8 cellular contexts compared by ENCODE assay signal in the genomic region with DNA sequence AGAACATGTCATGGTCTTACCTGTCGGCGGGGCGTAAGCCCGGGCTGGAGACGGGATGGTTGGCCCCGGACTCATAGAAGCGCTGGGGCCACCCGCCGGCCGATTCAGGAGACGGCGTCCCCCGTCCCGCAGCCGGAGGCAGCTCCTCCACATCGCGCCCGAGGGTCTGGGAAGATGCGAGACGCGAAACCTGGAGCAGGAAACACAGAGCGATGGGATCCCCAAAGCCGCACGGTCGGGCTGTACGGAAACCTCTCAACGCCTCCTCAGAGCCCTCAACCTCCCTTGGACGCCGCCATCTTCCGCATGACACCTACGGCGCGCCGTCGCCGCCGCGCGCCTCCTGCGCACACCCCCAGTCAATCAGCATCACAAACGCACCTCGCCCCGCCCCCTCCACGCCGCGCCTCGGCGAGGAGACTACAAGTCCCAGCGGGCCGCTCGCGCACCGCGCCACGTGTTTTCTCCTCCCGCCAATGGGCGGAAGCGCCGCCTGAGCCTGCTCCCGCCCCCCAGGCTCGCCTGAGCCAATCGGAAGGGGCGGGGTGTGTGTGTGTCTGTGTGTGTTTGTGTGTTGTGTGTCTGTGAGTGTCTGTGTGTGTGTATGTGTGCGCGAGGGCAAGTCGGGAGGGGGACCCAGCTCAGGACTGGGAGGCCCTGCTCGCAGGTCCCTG. TPM values are rescaled to one million over a fixed set of nuclear protein-coding genes. Genes with fewer than 3 reads are reported as not detected.
DNase-seq lines count a peak whose midpoint lies in the region; ATAC-seq and TF ChIP-seq lines count a peak whose summit lies in the region.

A gene (minus strand): TSS at position 308 of the 674 bp plus-strand sequence. CDS start 155 bp downstream, at position 153.
A gene (plus strand): TSS at position 548 of the 674 bp plus-strand sequence. CDS start 57 bp downstream, at position 605.

- peaks cover 49% of the 10 kb centered on the region for H3K4me1 Mint-ChIP-seq in activated CD4-positive, alpha-beta T cell treated with anti-CD3 and anti-CD28 coated beads for 36 hours

- POLR2A ChIA-PET in BJ (lab: Charles Lee): no interaction called here
- POLR2A ChIA-PET in activated CD4-positive, alpha-beta T cell treated with anti-CD3 and anti-CD28 coated beads for 36 hours (lab: Charles Lee): no interaction called here

- CTCF ChIA-PET in BJ (lab: Yijun Ruan, JAX): interaction anchor here (1.2 to 1.9 kb wide), 2 partner anchors 120 to 148 kb away, joined by 4 to 12 read pairs; no protein-coding TSS in a partner anchor
- CTCF ChIA-PET in activated CD4-positive, alpha-beta T cell treated with anti-CD3 and anti-CD28 coated beads for 36 hours (lab: Charles Lee): interaction anchor here (0.7 to 1.1 kb wide), 2 partner anchors 151 to 674 kb away, joined by 3 read pairs; no protein-coding TSS in a partner anchor

- H3K36me3 Mint-ChIP-seq in activated CD4-positive, alpha-beta T cell treated with anti-CD3 and anti-CD28 coated beads for 36 hours (ENCODE audit: low read depth): peaks cover 9% of the 10 kb centered on the region

- H3K4me3 Mint-ChIP-seq in activated CD4-positive, alpha-beta T cell treated with anti-CD3 and anti-CD28 coated beads for 36 hours: peak within 1 kb of the TSS; percentile 91

- DNase-seq in BJ (ENCODE audit: low read depth) (peak; percentile 87), GM19238 (ENCODE audit: insufficient read length, low spot score) (peak; percentile 96), NCI-H510A treated with DMSO at 0.1 percent for 48 hours (lab: John Stamatoyannopoulos, UW) (peak; percentile 97), choroid plexus epithelial cell (ENCODE audit: low read depth) (peak; percentile 99), kidney glomerular epithelial cell (lab: John Stamatoyannopoulos, UW) (peak; percentile 88)
- DNase-seq in activated CD4-positive, alpha-beta T cell treated with anti-CD3 and anti-CD28 coated beads for 36 hours: peak; percentile 100
- DNase-seq in stimulated activated CD4-positive, alpha-beta T cell treated with anti-CD3 and anti-CD28 coated beads, Interleukin-15, amount 100 ng/mL, for 48 hours (ENCODE audit: low read depth in 2 of 2): peak; percentile 99

- peak within 1 kb of the TSS; percentile 92 for H3K27ac Mint-ChIP-seq in activated CD4-positive, alpha-beta T cell treated with anti-CD3 and anti-CD28 coated beads for 36 hours

- peak; percentile 86 for ATAC-seq in HG03439 (IDR thresholded peaks at IDR 0.05; ENCODE audit: unreplicated experiment)
- ATAC-seq in activated CD4-positive, alpha-beta T cell treated with anti-CD3 and anti-CD28 coated beads for 36 hours: peak; percentile 91

- no peaks in the 10 kb centered on the region for H3K9me3 Mint-ChIP-seq in activated CD4-positive, alpha-beta T cell treated with anti-CD3 and anti-CD28 coated beads for 36 hours (ENCODE audit: low read depth)

- H3K36me3 ChIP-seq in BJ (ENCODE audit: control insufficient read depth, insufficient read depth, low read length): no peaks in the 10 kb centered on the region

- H3K4me3 ChIP-seq in BJ (ENCODE audit: low read depth, low read length): peak within 1 kb of the TSS; percentile 77
- H3K4me3 ChIP-seq in choroid plexus epithelial cell (ENCODE audit: low read depth, low read length): peak within 1 kb of the TSS; percentile 95

- peak; percentile 28; the same call in 1 of the 2 replicates for TF ChIP-seq CTCF in BJ (IDR thresholded peaks at IDR 0.05; ENCODE audit: insufficient read depth, low read depth, low read length)
- no peak for TF ChIP-seq CTCF in choroid plexus epithelial cell (conservative IDR thresholded peaks at IDR 0.05; ENCODE audit: low read depth, low read length)

- no peaks in the 10 kb centered on the region for H3K27me3 ChIP-seq in BJ (ENCODE audit: control insufficient read depth, insufficient read depth, low read length)

- no peaks in the 10 kb centered on the region for H3K27me3 Mint-ChIP-seq in activated CD4-positive, alpha-beta T cell treated with anti-CD3 and anti-CD28 coated beads for 36 hours

- intact Hi-C loops in activated CD4-positive, alpha-beta T cell treated with anti-CD3 and anti-CD28 coated beads for 36 hours (cut with DNase I, micrococcal nuclease): loop anchor here (1.0 to 2.0 kb wide), 18 partner anchors 48 to 802 kb away; a partner anchor contains a TSS

RNA-seq across cellular contexts. Expression of the first gene that starts in this region (rescaled TPM):
- 14.7 and 17.4 TPM in 2 replicates for polyA plus RNA-seq in BJ (2011; rRNA removed)
- 14.8 and 18.2 TPM in 2 replicates for polyA minus RNA-seq in BJ (2011; rRNA and poly(A)+ RNA removed)
- total RNA-seq in activated CD4-positive, alpha-beta T cell treated with anti-CD3 and anti-CD28 coated beads for 36 hours: 10 to 100 TPM; 32.9 to 40.3 TPM

RNA-seq across cellular contexts. Expression of the second gene that starts in this region (rescaled TPM):
- 6.9 and 7.4 TPM in 2 replicates for polyA plus RNA-seq in BJ (2011; rRNA removed)
- 13.4 and 14.7 TPM in 2 replicates for polyA minus RNA-seq in BJ (2011; rRNA and poly(A)+ RNA removed)
- 1 to 10 TPM; 6.7 to 7.7 TPM for total RNA-seq in activated CD4-positive, alpha-beta T cell treated with anti-CD3 and anti-CD28 coated beads for 36 hours

Comparison
In these comparisons a context has a peak if more than half of its experiments do, and no peak if none do; other contexts are left out.
1. Peak in every context shown above with its lines: DNase-seq, ATAC-seq and H3K4me3 ChIP-seq.